In the genomic region with DNA sequence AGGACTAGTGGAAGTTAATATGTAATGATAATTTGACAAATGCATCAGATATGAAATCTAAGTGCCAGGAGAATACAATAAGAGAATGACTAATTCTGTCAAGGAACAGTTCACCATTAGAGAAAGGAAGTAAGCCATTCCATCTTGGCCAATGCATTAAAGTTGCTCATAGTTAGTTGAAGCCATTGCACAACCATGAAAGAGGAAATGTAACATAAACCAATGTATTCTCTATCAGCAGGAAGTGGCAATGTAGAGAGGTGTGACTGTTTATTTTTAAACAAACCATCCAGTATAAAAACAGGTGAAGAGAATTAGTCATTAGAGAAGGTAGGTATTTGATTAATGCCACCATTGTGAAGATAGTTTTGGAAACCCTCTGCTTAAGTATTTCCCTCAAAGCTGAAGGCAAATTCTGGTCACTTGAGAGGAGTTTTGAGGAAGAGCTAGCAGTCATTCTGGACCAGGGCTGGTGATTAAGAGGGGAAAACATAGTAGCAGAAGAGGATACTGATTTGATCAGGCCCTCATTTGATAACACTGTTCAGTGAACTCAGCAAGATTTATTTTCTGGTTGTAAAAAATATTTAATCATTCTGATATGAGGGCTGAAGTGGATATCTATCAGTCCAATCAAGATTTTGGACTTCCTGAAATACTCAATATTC, we compare ENCODE assay signal across 8 cellular contexts. TPM values are rescaled to one million over a fixed set of nuclear protein-coding genes. Genes with fewer than 3 reads are reported as not detected.
DNase-seq lines count a peak whose midpoint lies in the region; ATAC-seq and TF ChIP-seq lines count a peak whose summit lies in the region.

No MANE protein-coding gene starts in this region.

- H3K9me3 Mint-ChIP-seq in CD4-positive, alpha-beta T cell = no peaks in the 10 kb centered on the region
- H3K9me3 Mint-ChIP-seq in HFFc6 = no peaks in the 10 kb centered on the region

- peaks cover 11% of the 10 kb centered on the region for H3K4me1 ChIP-seq in hepatocyte (ENCODE audit: insufficient read depth)

- TF ChIP-seq CTCF in CD4-positive, alpha-beta T cell (IDR thresholded peaks at IDR 0.05) = no peak
- TF ChIP-seq CTCF in HFFc6 (IDR thresholded peaks at IDR 0.05) (no peak), hepatocyte (IDR thresholded peaks at IDR 0.05; ENCODE audit: poor library complexity) (no peak)

- peak overlapping the region; percentile 25 for H3K27ac Mint-ChIP-seq in CD4-positive, alpha-beta T cell
- H3K27ac Mint-ChIP-seq in HFFc6 = peak overlapping the region; percentile 93

- H3K27ac ChIP-seq in CD4-positive, alpha-beta T cell (ENCODE audit: low read depth, low read length) = no peak overlapping the region
- peak overlapping the region; percentile 53 for H3K27ac ChIP-seq in hepatocyte

- no peak overlapping the region for H3K4me2 ChIP-seq in hepatocyte

- no peak overlapping the region for H3K4me3 Mint-ChIP-seq in CD4-positive, alpha-beta T cell
- peak overlapping the region; percentile 71 for H3K4me3 Mint-ChIP-seq in HFFc6

- peaks cover 10% of the 10 kb centered on the region for H3K4me1 Mint-ChIP-seq in CD4-positive, alpha-beta T cell (ENCODE audit: low read depth)
- H3K4me1 Mint-ChIP-seq in HFFc6 (ENCODE audit: low read depth) = peaks cover 57% of the 10 kb centered on the region

- CTCF ChIA-PET in CD4-positive, alpha-beta T cell (lab: Charles Lee) = interaction anchor here (1.1 kb wide), 1 partner anchor 10 kb away, joined by 4 read pairs; no protein-coding TSS in a partner anchor

- no peak overlapping the region for H3K4me3 ChIP-seq in hepatocyte

- no peaks in the 10 kb centered on the region for H3K79me2 ChIP-seq in hepatocyte

- no peaks in the 10 kb centered on the region for H3K36me3 ChIP-seq in hepatocyte (replicated peaks; ENCODE audit: insufficient read depth, low read depth)

- no peaks in the 10 kb centered on the region for H3K9me3 ChIP-seq in CD4-positive, alpha-beta T cell (ENCODE audit: control insufficient read depth, low read length)
- H3K9me3 ChIP-seq in hepatocyte (ENCODE audit: low read depth) = no peaks in the 10 kb centered on the region

- H3K27me3 ChIP-seq in CD4-positive, alpha-beta T cell (ENCODE audit: control insufficient read depth, insufficient read depth, low read length) = no peaks in the 10 kb centered on the region
- H3K27me3 ChIP-seq in hepatocyte = no peaks in the 10 kb centered on the region

- H4K20me1 ChIP-seq in hepatocyte (ENCODE audit: insufficient read depth, poor library complexity, severe bottlenecking) = no peaks in the 10 kb centered on the region

- ATAC-seq in CD4-positive, alpha-beta T cell (ENCODE audit: poor library complexity) = peak; percentile 78

- H2AFZ ChIP-seq in hepatocyte = no peak overlapping the region

- no peaks in the 10 kb centered on the region for H3K27me3 Mint-ChIP-seq in CD4-positive, alpha-beta T cell
- H3K27me3 Mint-ChIP-seq in HFFc6 (ENCODE audit: insufficient read depth) = no peaks in the 10 kb centered on the region

- POLR2A ChIA-PET in CD4-positive, alpha-beta T cell (lab: Charles Lee) = interaction anchor here (3.9 kb wide), 1 partner anchor 10 kb away, joined by 25 read pairs; a partner anchor contains a TSS

- H3K9me2 ChIP-seq in hepatocyte (replicated peaks; ENCODE audit: insufficient read depth) = no peaks in the 10 kb centered on the region

- DNase-seq in CD4-positive, alpha-beta T cell = no peak
- peak; percentile 76 for DNase-seq in HFFc6
- DNase-seq in SKM-1 (lab: John Stamatoyannopoulos, UW; ENCODE audit: unreplicated experiment) = peak; percentile 78
- no peak for DNase-seq in hepatocyte (ENCODE audit: low spot score)
- no peak for DNase-seq in activated effector memory CD4-positive, alpha-beta T cell treated with Interleukin-2 at 50 U/mL for 16 hours
- DNase-seq in RPMI8226 = no peak
- no peak for DNase-seq in nucleus accumbens (lab: John Stamatoyannopoulos, UW)
- DNase-seq in NCI-H1694 treated with DMSO at 0.1 percent for 48 hours (lab: John Stamatoyannopoulos, UW) = no peak

- H3K36me3 Mint-ChIP-seq in CD4-positive, alpha-beta T cell (ENCODE audit: low read depth) = no peaks in the 10 kb centered on the region
- no peaks in the 10 kb centered on the region for H3K36me3 Mint-ChIP-seq in HFFc6 (ENCODE audit: low read depth)

- intact Hi-C loops in CD4-positive, alpha-beta T cell (cut with DNase I, micrococcal nuclease) = no loop called here

RNA-seq across cellular contexts. Expression of a gene that starts 10.8 kb away (rescaled TPM):
- 10 to 100 TPM; 70.8 to 74.5 TPM for total RNA-seq in CD4-positive, alpha-beta T cell
- total RNA-seq in HFFc6 (2021; fragmentation: NEBNext Ultra II Directional; extraction: Animal tissue kit (Norgen Biotek cat#: 25700)) = 1,000 to 10,000 TPM; 4,445 to 5,074 (median 4,643) TPM
- 1,102 and 1,220 TPM in 2 replicates for total RNA-seq in hepatocyte
- polyA plus RNA-seq in hepatocyte = 1,699 and 1,702 TPM in 2 replicates

Comparison
In these comparisons a context has a peak if more than half of its experiments do, and no peak if none do; other contexts are left out.
1. DNase-seq: peak in HFFc6 (single experiment) and SKM-1 (single experiment); none in CD4-positive, alpha-beta T cell (0 of 10), hepatocyte (single experiment), activated effector memory CD4-positive, alpha-beta T cell treated with Interleukin-2 at 50 U/mL for 16 hours (single experiment), RPMI8226 (single experiment), nucleus accumbens (0 of 56) and NCI-H1694 treated with DMSO at 0.1 percent for 48 hours (single experiment).
2. RNA of a gene that starts 10.8 kb away (total RNA-seq): 4,445 to 5,074 TPM in HFFc6 and 1,102 to 1,220 TPM in hepatocyte; 70.8 to 74.5 TPM in CD4-positive, alpha-beta T cell; every median in the first group is over 10 times any median in the second.